In the genomic region with DNA sequence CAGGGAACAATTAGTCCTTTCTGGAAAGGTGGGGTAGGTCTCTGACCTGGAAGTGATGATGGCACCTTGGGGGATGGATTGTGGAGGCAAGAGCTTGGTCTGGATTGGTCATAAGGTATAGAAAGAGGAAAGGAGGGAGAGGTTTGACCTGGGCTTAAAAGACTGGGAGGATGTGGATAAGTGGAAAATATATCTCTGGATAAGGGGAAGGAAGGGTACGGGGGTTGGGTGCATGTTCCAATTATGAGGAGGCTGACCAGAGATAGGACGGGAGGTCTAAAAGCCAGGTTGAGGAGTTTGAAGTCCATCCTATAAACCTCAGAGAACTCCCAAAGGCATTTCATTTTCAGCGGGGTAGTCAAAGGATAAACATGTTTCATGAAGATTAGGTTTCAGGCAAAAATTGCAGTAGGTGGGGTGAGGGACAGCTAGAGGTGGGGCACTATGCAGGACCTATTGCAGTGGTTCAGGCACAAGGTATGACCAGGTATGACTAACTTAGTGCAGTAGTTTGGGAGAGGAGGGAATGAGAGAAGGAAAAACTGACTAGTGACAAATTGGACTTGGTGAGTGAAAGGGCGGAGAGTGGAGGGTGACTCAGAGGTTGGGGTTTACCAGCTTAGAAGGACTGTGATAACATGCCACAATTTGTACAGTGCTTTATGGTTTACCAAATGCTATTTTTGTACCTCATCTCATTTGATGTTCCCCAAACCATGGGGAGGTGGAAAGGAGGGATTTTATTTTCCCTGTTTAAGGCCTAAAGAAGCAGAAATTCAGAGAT, we compare ENCODE assay signal across 7 cellular contexts. TPM values are rescaled to one million over a fixed set of nuclear protein-coding genes. Genes with fewer than 3 reads are reported as not detected.
DNase-seq lines count a peak whose midpoint lies in the region; ATAC-seq, FAIRE-seq and TF ChIP-seq lines count a peak whose summit lies in the region.

No MANE protein-coding gene starts in this region.

- no peak for FAIRE-seq in frontal cortex (lab: Jason Lieb, UNC)

- no peak for TF ChIP-seq CTCF in foreskin fibroblast (IDR thresholded peaks at IDR 0.05; ENCODE audit: low read depth, low read length)

- ATAC-seq in HG02938 (IDR thresholded peaks at IDR 0.05; ENCODE audit: unreplicated experiment): no peak

- no peak overlapping the region for H3K4me3 ChIP-seq in foreskin fibroblast (ENCODE audit: low read depth in 1 of 2, low read length in 2 of 2)

- DNase-seq in HPDE6-E6E7 (ENCODE audit: extremely low spot score) (peak; percentile 86), foreskin fibroblast (peak; percentile 56 to 79), NCI-H2081 (lab: John Stamatoyannopoulos, UW) (no peak), frontal cortex (ENCODE audit: low spot score in 2 of 2) (no peak)
- peak; percentile 12 for DNase-seq in activated CD4-positive, alpha-beta T cell treated with anti-CD3 and anti-CD28 coated beads, Interleukin-2, amount 50 U/mL, for 1 hour
- DNase-seq in stimulated activated CD8-positive, alpha-beta memory T cell treated with anti-CD3 and anti-CD28 coated beads, Interleukin-2, amount 100 ng/mL, for 48 hours (ENCODE audit: low read depth in 2 of 2): peak; percentile 17

RNA-seq across cellular contexts. Expression of a gene that starts 10.7 kb away (rescaled TPM):
- 34.6 TPM for total RNA-seq in frontal cortex

Comparison
In these comparisons a context has a peak if more than half of its experiments do, and no peak if none do; other contexts are left out.
1. DNase-seq: peak in HPDE6-E6E7 (single experiment), activated CD4-positive, alpha-beta T cell treated with anti-CD3 and anti-CD28 coated beads, Interleukin-2, amount 50 U/mL, for 1 hour (single experiment), foreskin fibroblast (2 of 2) and stimulated activated CD8-positive, alpha-beta memory T cell treated with anti-CD3 and anti-CD28 coated beads, Interleukin-2, amount 100 ng/mL, for 48 hours (2 of 2); none in NCI-H2081 (0 of 2) and frontal cortex (0 of 2).